In genomic region chr5:38535281-38535750, GRCh38 we compare ENCODE assay signal across 18 cellular contexts. TPM values are rescaled to one million over a fixed set of nuclear protein-coding genes. Genes with fewer than 3 reads are reported as not detected.
DNase-seq lines count a peak whose midpoint lies in the region; ATAC-seq and TF ChIP-seq lines count a peak whose summit lies in the region.
"Had no signal": no experiment of that assay in that cellular context is flagged by ENCODE, and none has a peak within 500 bp of the region (broad histone marks: within the 10 kb centered on the region; RNA-seq: fewer than 3 reads in every experiment).

No MANE protein-coding gene starts in this region.

- no peak overlapping the region for H3K27ac ChIP-seq in heart left ventricle
- H3K27ac ChIP-seq: right atrium auricular region, WERI-Rb-1 had no signal

- no peak for TF ChIP-seq POLR2A in heart left ventricle (IDR thresholded peaks at IDR 0.05)

- peaks cover 5 to 93% (median 47%) of the 10 kb centered on the region in 12 donors for H3K4me1 ChIP-seq in heart left ventricle

- H3K4me3 ChIP-seq in heart left ventricle = no peak overlapping the region
- H3K4me3 ChIP-seq: right atrium auricular region had no signal

- peaks cover 0 to 13% (median 0%) of the 10 kb centered on the region in 12 donors for H3K9me3 ChIP-seq in heart left ventricle

- no peaks in the 10 kb centered on the region for H3K27me3 ChIP-seq in heart left ventricle
- H3K27me3 ChIP-seq: right atrium auricular region had no signal

- no peak for TF ChIP-seq CTCF in heart left ventricle (IDR thresholded peaks at IDR 0.05)

- intact Hi-C loops in left ventricle myocardium superior (cut with micrococcal nuclease) = no loop called here
- intact Hi-C loops in heart left ventricle (cut with DNase I) = no loop called here

- DNase-seq in left ventricle myocardium superior (no peak), heart left ventricle (no peak), NCI-H510A treated with DMSO at 0.1 percent for 48 hours (lab: John Stamatoyannopoulos, UW) (peak; percentile 71), fibroblast of gingiva (ENCODE audit: low read depth) (peak; percentile 37), germinal center (ENCODE audit: low spot score) (no peak), GM19238 (ENCODE audit: insufficient read length, low spot score) (no peak), HuH-7.5 (ENCODE audit: low spot score) (no peak)
- DNase-seq: activated CD8-positive, alpha-beta memory T cell treated with anti-CD3 and anti-CD28 coated beads for 24 hours; head of caudate nucleus; islet precursor cell; KBM-7; NCI-H146; RPMI8226; substantia nigra; T-cell; WERI-Rb-1 had no signal

- peak; percentile 11 for ATAC-seq in left ventricle myocardium superior
- ATAC-seq in heart left ventricle = no peak
- ATAC-seq in HG02885 (IDR thresholded peaks at IDR 0.05; ENCODE audit: poor library complexity, unreplicated experiment) = no peak
- ATAC-seq: T-cell had no signal

- no peaks in the 10 kb centered on the region for H3K36me3 ChIP-seq in heart left ventricle
- H3K36me3 ChIP-seq: right atrium auricular region, WERI-Rb-1 had no signal

- WGBS in heart left ventricle, 4 donors = 59 to 73% (median 64%) methylated on average over 4 of the region's 4 CpGs

RNA-seq across cellular contexts. Expression of gene LIFR, which starts 21.1 kb away (rescaled TPM):
- total RNA-seq in left ventricle myocardium superior (61.1 TPM), heart left ventricle (10 to 100 TPM; 34.2 to 66.8 (median 39.8) TPM)
- 10 to 100 TPM; 12.6 to 13.2 TPM for polyA plus RNA-seq in heart left ventricle

Comparison
In these comparisons a context has a peak if more than half of its experiments do, and no peak if none do; other contexts are left out.
1. DNase-seq: peak in NCI-H510A treated with DMSO at 0.1 percent for 48 hours (single experiment) and fibroblast of gingiva (single experiment); none in left ventricle myocardium superior (single experiment), heart left ventricle (0 of 5), germinal center (single experiment), GM19238 (single experiment) and HuH-7.5 (single experiment).